19 cellular contexts compared by ENCODE assay signal in the genomic region with DNA sequence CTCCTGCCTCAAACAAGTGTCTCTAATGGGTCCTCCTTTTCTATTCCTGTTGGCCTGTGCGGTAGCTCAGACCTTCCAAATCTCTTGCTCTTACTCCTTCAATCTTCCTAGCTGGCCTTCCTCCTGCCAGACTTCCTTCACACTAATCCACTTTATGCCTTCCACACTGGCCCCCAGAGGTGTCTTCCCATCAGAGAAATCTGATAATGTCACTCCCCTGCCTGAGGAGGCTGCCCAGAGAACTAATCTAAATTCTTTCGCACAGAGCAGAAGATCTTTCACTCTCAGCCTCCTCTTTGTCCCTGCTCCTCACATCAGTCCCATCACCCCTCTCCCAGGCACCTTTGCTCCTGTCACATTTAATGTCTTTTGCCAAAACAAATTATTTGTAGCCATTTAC.
A peak's percentile ranks its signal among the peaks of the same experiment; 100 is the strongest.
DNase-seq lines count a peak whose midpoint lies in the region; ATAC-seq and TF ChIP-seq lines count a peak whose summit lies in the region.
"Had no signal": no experiment of that assay in that cellular context is flagged by ENCODE, and none has a peak within 500 bp of the region (broad histone marks: within the 10 kb centered on the region; RNA-seq: fewer than 3 reads in every experiment).

No MANE protein-coding gene starts in this region.

- no peak overlapping the region for H2BK12ac ChIP-seq in trophoblast cell (ENCODE audit: low read length)

- no peaks in the 10 kb centered on the region for H3K9me2 ChIP-seq in PC-9 (ENCODE audit: insufficient read depth)

- H2BK5ac ChIP-seq in trophoblast cell (ENCODE audit: low read depth, low read length, poor library complexity), result no peak overlapping the region

- peaks cover 16% of the 10 kb centered on the region for H3K36me3 Mint-ChIP-seq in activated naive CD8-positive, alpha-beta T cell
- peaks cover 22% of the 10 kb centered on the region for H3K36me3 Mint-ChIP-seq in activated naive CD8-positive, alpha-beta T cell treated with anti-CD3 and anti-CD28 coated beads for 36 hours
- H3K36me3 Mint-ChIP-seq in activated CD4-positive, alpha-beta memory T cell treated with anti-CD3 and anti-CD28 coated beads for 36 hours, result peaks cover 3% of the 10 kb centered on the region

- BruUV-seq in PC-9 (replicated peaks; lab: Mats Ljungman, UMichigan), result no TSS peak

- H3K27me3 Mint-ChIP-seq in activated naive CD8-positive, alpha-beta T cell, result no peaks in the 10 kb centered on the region
- H3K27me3 Mint-ChIP-seq in activated naive CD8-positive, alpha-beta T cell treated with anti-CD3 and anti-CD28 coated beads for 36 hours, result no peaks in the 10 kb centered on the region
- no peaks in the 10 kb centered on the region for H3K27me3 Mint-ChIP-seq in activated CD4-positive, alpha-beta memory T cell treated with anti-CD3 and anti-CD28 coated beads for 36 hours
- H3K27me3 Mint-ChIP-seq: stimulated activated naive B cell treated with anti-CD40 and anti-IgM and Interleukin-4, amounts not matched to agents 10 μg/mL and 1 μg/mL and 100 μg/mL, for 72 hours had no signal

- H2AFZ ChIP-seq in PC-9, result no peak overlapping the region
- H2AFZ ChIP-seq in trophoblast cell (ENCODE audit: insufficient read depth, low read length, poor library complexity), result no peak overlapping the region

- H3K18ac ChIP-seq in trophoblast cell (ENCODE audit: low read length), result no peak overlapping the region

- peak overlapping the region; percentile 3 for H3K4me3 Mint-ChIP-seq in activated naive CD8-positive, alpha-beta T cell
- H3K4me3 Mint-ChIP-seq in activated naive CD8-positive, alpha-beta T cell treated with anti-CD3 and anti-CD28 coated beads for 36 hours, result no peak overlapping the region
- no peak overlapping the region for H3K4me3 Mint-ChIP-seq in activated CD4-positive, alpha-beta memory T cell treated with anti-CD3 and anti-CD28 coated beads for 36 hours
- H3K4me3 Mint-ChIP-seq: stimulated activated naive B cell treated with anti-CD40 and anti-IgM and Interleukin-4, amounts not matched to agents 10 μg/mL and 1 μg/mL and 100 μg/mL, for 72 hours; T-helper 1 cell treated with Interleukin-12 subunit alpha and Interleukin-12 subunit beta and Interleukin-4 antibody, amounts not matched to agents 30 μg/mL and 1 μg/mL, for 36 hours had no signal

- H3K14ac ChIP-seq in trophoblast cell (ENCODE audit: low read length), result no peak overlapping the region

- no peak overlapping the region for H3K9ac ChIP-seq in trophoblast cell (ENCODE audit: low read length)

- no peak for DNase-seq in activated naive CD8-positive, alpha-beta T cell treated with anti-CD3 and anti-CD28 coated beads for 36 hours
- DNase-seq in PC-9 (no peak), islet precursor cell (peak; percentile 75), tibial artery (no peak), trophoblast cell (no peak)
- DNase-seq in activated CD4-positive, alpha-beta memory T cell treated with anti-CD3 and anti-CD28 coated beads for 36 hours, result no peak
- DNase-seq: activated CD4-positive, CD25-positive, alpha-beta regulatory T cell; activated CD8-positive, alpha-beta memory T cell treated with anti-CD3 and anti-CD28 coated beads, Interleukin-2, amount 50 U/mL, for 4 hours; central memory CD4-positive, alpha-beta T cell; GF-D8; hypothalamus; NCI-H1436; NCI-H2227 treated with DMSO at 0.1 percent for 48 hours; NK-92 treated with Interleukin-12 subunit alpha and Interleukin-12 subunit beta, amount 100 ng/mL, for 24 hours; spleen; stimulated activated naive B cell treated with anti-CD40 and anti-IgM and Interleukin-4, amounts not matched to agents 10 μg/mL and 1 μg/mL and 100 μg/mL, for 72 hours had no signal

- peaks cover 78% of the 10 kb centered on the region for H3K4me1 Mint-ChIP-seq in activated naive CD8-positive, alpha-beta T cell (ENCODE audit: low read depth)
- H3K4me1 Mint-ChIP-seq in activated naive CD8-positive, alpha-beta T cell treated with anti-CD3 and anti-CD28 coated beads for 36 hours, result peaks cover 63% of the 10 kb centered on the region
- H3K4me1 Mint-ChIP-seq in activated CD4-positive, alpha-beta memory T cell treated with anti-CD3 and anti-CD28 coated beads for 36 hours (ENCODE audit: low read depth), result peaks cover 51% of the 10 kb centered on the region

- H4K20me1 ChIP-seq in PC-9 (ENCODE audit: insufficient read depth), result no peaks in the 10 kb centered on the region

- intact Hi-C loops in PC-9 (cut with micrococcal nuclease; ENCODE audit: unreplicated experiment) (no loop called here), tibial artery (cut with DNase I; ENCODE audit: low total_unique reads) (loop anchor here (10.0 kb wide), 1 partner anchor 98 kb away; no protein-coding TSS in a partner anchor)
- intact Hi-C loops in activated CD4-positive, alpha-beta memory T cell treated with anti-CD3 and anti-CD28 coated beads for 36 hours (cut with micrococcal nuclease), result no loop called here

- H3K27ac ChIP-seq in PC-9 (peak overlapping the region; percentile 86; the same call in 1 of the 2 replicates), tibial artery (peak overlapping the region; percentile 13 to 20), trophoblast cell (ENCODE audit: low read depth, low read length) (no peak overlapping the region)

- H4K91ac ChIP-seq in trophoblast cell (ENCODE audit: low read depth, low read length), result no peak overlapping the region

- no peak for ATAC-seq in GM19324 (IDR thresholded peaks at IDR 0.05; ENCODE audit: low FRiP score, unreplicated experiment)
- ATAC-seq: stimulated activated naive B cell treated with anti-CD40 and anti-IgM and Interleukin-4, amounts not matched to agents 10 μg/mL and 1 μg/mL and 100 μg/mL, for 72 hours had no signal

- H4K8ac ChIP-seq in trophoblast cell (ENCODE audit: low read depth, low read length), result no peak overlapping the region

- TF ChIP-seq CTCF in PC-9 (conservative IDR thresholded peaks at IDR 0.05) (no peak), tibial artery (IDR thresholded peaks at IDR 0.05) (no peak)

- H3K36me3 ChIP-seq in PC-9 (ENCODE audit: low read depth), result no peaks in the 10 kb centered on the region
- no peaks in the 10 kb centered on the region for H3K36me3 ChIP-seq in tibial artery
- no peaks in the 10 kb centered on the region for H3K36me3 ChIP-seq in trophoblast cell (ENCODE audit: control insufficient read depth in 1 of 2, insufficient read depth in 2 of 2, low read length in 2 of 2)
- H3K36me3 ChIP-seq: spleen had no signal

- no peak overlapping the region for H4K12ac ChIP-seq in trophoblast cell (ENCODE audit: low read depth, low read length)

- H2BK120ac ChIP-seq in trophoblast cell (ENCODE audit: insufficient read depth, low read length, poor library complexity), result no peak overlapping the region

- no peak overlapping the region for H3K23ac ChIP-seq in trophoblast cell (ENCODE audit: low read length)

- H3K79me1 ChIP-seq in trophoblast cell (ENCODE audit: low read length), result peaks cover 8% of the 10 kb centered on the region

- H3K4me1 ChIP-seq in PC-9 (replicated peaks; ENCODE audit: insufficient read depth), result peaks cover 34% of the 10 kb centered on the region
- peaks cover 0 to 66% (median 38%) of the 10 kb centered on the region in 4 donors for H3K4me1 ChIP-seq in tibial artery
- H3K4me1 ChIP-seq in trophoblast cell (ENCODE audit: control insufficient read depth in 1 of 2, insufficient read depth in 2 of 2, low read length in 2 of 2), result peaks cover 15 to 19% of the 10 kb centered on the region in 2 experiments

- H3K27ac Mint-ChIP-seq in activated naive CD8-positive, alpha-beta T cell, result peak overlapping the region; percentile 90
- H3K27ac Mint-ChIP-seq in activated naive CD8-positive, alpha-beta T cell treated with anti-CD3 and anti-CD28 coated beads for 36 hours, result no peak overlapping the region
- no peak overlapping the region for H3K27ac Mint-ChIP-seq in activated CD4-positive, alpha-beta memory T cell treated with anti-CD3 and anti-CD28 coated beads for 36 hours
- H3K27ac Mint-ChIP-seq: stimulated activated naive B cell treated with anti-CD40 and anti-IgM and Interleukin-4, amounts not matched to agents 10 μg/mL and 1 μg/mL and 100 μg/mL, for 72 hours; T-helper 1 cell treated with Interleukin-12 subunit alpha and Interleukin-12 subunit beta and Interleukin-4 antibody, amounts not matched to agents 30 μg/mL and 1 μg/mL, for 36 hours had no signal

- H2AK5ac ChIP-seq in trophoblast cell (ENCODE audit: low read length), result no peak overlapping the region

- H3K27me3 ChIP-seq in PC-9 (ENCODE audit: insufficient read depth, low read depth) (no peaks in the 10 kb centered on the region), tibial artery (no peaks in the 10 kb centered on the region), trophoblast cell (ENCODE audit: insufficient read depth, low read length) (no peaks in the 10 kb centered on the region)
- H3K27me3 ChIP-seq: spleen had no signal

- CTCF ChIA-PET in PC-9 (lab: Charles Lee), result no interaction called here
- CTCF ChIA-PET in activated CD4-positive, alpha-beta memory T cell treated with anti-CD3 and anti-CD28 coated beads for 36 hours (lab: Charles Lee), result interaction anchor here (1.5 kb wide), 1 partner anchor 176 kb away, joined by 3 read pairs; a partner anchor contains a TSS

- H3F3A ChIP-seq in PC-9 (ENCODE audit: insufficient read depth, low read depth), result peaks cover 20% of the 10 kb centered on the region

- H3K4me3 ChIP-seq in PC-9 (no peak overlapping the region), tibial artery (no peak overlapping the region), trophoblast cell (ENCODE audit: low read depth, low read length) (no peak overlapping the region)
- H3K4me3 ChIP-seq: spleen had no signal

- H3K79me2 ChIP-seq in PC-9 (ENCODE audit: low read depth) (peaks cover 78% of the 10 kb centered on the region), trophoblast cell (ENCODE audit: control insufficient read depth, insufficient read depth, low read length, poor library complexity) (peaks cover 2% of the 10 kb centered on the region)

- POLR2A ChIA-PET in PC-9 (lab: Charles Lee; ENCODE audit: unreplicated experiment), result interaction anchor here (0.5 to 0.8 kb wide), 2 partner anchors 8 to 123 kb away, joined by 4 to 5 read pairs; no protein-coding TSS in a partner anchor
- POLR2A ChIA-PET in activated CD4-positive, alpha-beta memory T cell treated with anti-CD3 and anti-CD28 coated beads for 36 hours (lab: Charles Lee), result no interaction called here

- H3K9me3 Mint-ChIP-seq in activated naive CD8-positive, alpha-beta T cell (ENCODE audit: low read depth), result no peaks in the 10 kb centered on the region
- H3K9me3 Mint-ChIP-seq in activated naive CD8-positive, alpha-beta T cell treated with anti-CD3 and anti-CD28 coated beads for 36 hours, result peaks cover 4% of the 10 kb centered on the region
- H3K9me3 Mint-ChIP-seq in activated CD4-positive, alpha-beta memory T cell treated with anti-CD3 and anti-CD28 coated beads for 36 hours, result no peaks in the 10 kb centered on the region
- H3K9me3 Mint-ChIP-seq: T-helper 1 cell treated with Interleukin-12 subunit alpha and Interleukin-12 subunit beta and Interleukin-4 antibody, amounts not matched to agents 30 μg/mL and 1 μg/mL, for 36 hours had no signal

- WGBS in trophoblast cell (ENCODE audit: extremely low coverage, insufficient coverage, insufficient read length), result no CpG with 5 or more reads among the region's 2 CpGs

- H3K4ac ChIP-seq in trophoblast cell (ENCODE audit: low read depth, low read length), result no peak overlapping the region

- no peaks in the 10 kb centered on the region for H3K9me3 ChIP-seq in PC-9 (ENCODE audit: insufficient read depth, low read depth)
- no peaks in the 10 kb centered on the region for H3K9me3 ChIP-seq in tibial artery
- H3K9me3 ChIP-seq in trophoblast cell (ENCODE audit: insufficient read depth, low read depth, low read length), result no peaks in the 10 kb centered on the region
- H3K9me3 ChIP-seq: spleen had no signal

- no peak overlapping the region for H3K4me2 ChIP-seq in PC-9
- H3K4me2 ChIP-seq in trophoblast cell (ENCODE audit: low read length), result no peak overlapping the region
